Comparison of ENCODE assay signal across 2 cellular contexts in genomic region chr2:222904557-222905258, GRCh38.
TF ChIP-seq lines count a peak whose summit lies in the region.

No MANE protein-coding gene starts in this region.

TF ChIP-seq in SK-N-SH, 30 proteins besides CTCF, POLR2A, EP300 and RAD21 (continued from another document):
- 0 out of 2 replicates have a peak, but pooled peaks have one; percentile 27 for TF ChIP-seq FOSL2 (IDR thresholded peaks at IDR 0.05; ENCODE audit: borderline replicate concordance, low read depth)
- TF ChIP-seq MXI1 (IDR thresholded peaks at IDR 0.05; ENCODE audit: low read depth, low read length) = no peak
- TF ChIP-seq NRF1 (IDR thresholded peaks at IDR 0.05; ENCODE audit: low read depth, low read length) = no peak
- no peak for TF ChIP-seq ELF1 (IDR thresholded peaks at IDR 0.05)
- TF ChIP-seq JUND (IDR thresholded peaks at IDR 0.05) = peak; percentile 41; the same call in 1 of the 2 replicates
TF ChIP-seq in SK-N-SH: peak in this region for 2.

TF ChIP-seq in SK-N-SH treated with all-trans-retinoic acid at 6 μM for 48 hours, 23 proteins besides CTCF, POLR2A, EP300 and RAD21 (continued from another document):
- no peak for TF ChIP-seq POU6F1 (CRISPR knock-in tag; IDR thresholded peaks at IDR 0.05; ENCODE audit: borderline replicate concordance, low read depth)
- no peak for TF ChIP-seq TSHZ2 (CRISPR knock-in tag; IDR thresholded peaks at IDR 0.05)
- TF ChIP-seq ARNTL (CRISPR knock-in tag; IDR thresholded peaks at IDR 0.05; ENCODE audit: borderline replicate concordance, low read depth) = no peak
- no peak for TF ChIP-seq TCF4 (CRISPR knock-in tag; IDR thresholded peaks at IDR 0.05; ENCODE audit: borderline replicate concordance)
- TF ChIP-seq TOX (CRISPR knock-in tag; IDR thresholded peaks at IDR 0.05; ENCODE audit: borderline replicate concordance) = no peak
